ENCODE assay signal across 9 cellular contexts in the genomic region with DNA sequence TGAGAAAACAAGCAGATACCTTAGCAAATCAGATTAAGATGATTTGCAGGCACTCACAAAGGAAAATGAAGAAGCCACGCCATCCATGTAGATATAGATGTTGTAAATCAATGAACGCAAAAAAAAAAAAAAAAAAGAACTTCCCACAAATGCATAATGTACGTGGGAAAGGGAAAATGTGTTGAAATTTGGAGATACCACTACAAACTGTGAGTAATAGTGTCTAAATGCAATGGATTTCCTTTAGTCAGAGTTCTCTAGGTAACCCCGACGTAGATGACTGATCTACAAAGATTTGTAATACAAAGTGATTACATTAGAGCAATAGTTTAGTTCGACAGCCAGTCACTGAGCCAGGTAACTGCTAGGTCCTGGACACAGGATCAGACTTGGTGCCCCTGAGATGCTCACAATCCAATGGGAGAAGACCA. TPM values are rescaled to one million over a fixed set of nuclear protein-coding genes. Genes with fewer than 3 reads are reported as not detected.
A peak's percentile ranks its signal among the peaks of the same experiment; 100 is the strongest.
DNase-seq lines count a peak whose midpoint lies in the region; ATAC-seq and TF ChIP-seq lines count a peak whose summit lies in the region.
"Had no signal": no experiment of that assay in that cellular context is flagged by ENCODE, and none has a peak within 500 bp of the region (broad histone marks: within the 10 kb centered on the region; RNA-seq: fewer than 3 reads in every experiment).

No MANE protein-coding gene starts in this region.

- H3K4me3 ChIP-seq in H7 (ENCODE audit: insufficient read depth, low read depth, low read length) (peak overlapping the region; percentile 16; the same call in 1 of the 2 replicates), fibroblast of the aortic adventitia (ENCODE audit: low read depth, low read length) (peak overlapping the region; percentile 55), skeletal muscle tissue (ENCODE audit: low read length in 3 of 3) (peak overlapping the region; percentile 78 to 85 (median 82))

- no peaks in the 10 kb centered on the region for H3K9me3 ChIP-seq in skeletal muscle tissue (ENCODE audit: control insufficient read depth in 3 of 3, low read length in 3 of 3)

- DNase-seq in H7 (no peak), fibroblast of the aortic adventitia (ENCODE audit: low read depth) (no peak), mesenteric fat pad (ENCODE audit: low spot score) (no peak), amygdala (lab: John Stamatoyannopoulos, UW) (no peak), NCI-H1930 (lab: John Stamatoyannopoulos, UW) (no peak)

- no peaks in the 10 kb centered on the region for H3K27me3 ChIP-seq in H7 (ENCODE audit: control insufficient read depth, insufficient read depth, low read length)
- no peaks in the 10 kb centered on the region for H3K27me3 ChIP-seq in skeletal muscle tissue (ENCODE audit: control insufficient read depth in 3 of 3, insufficient read depth in 3 of 3, low read length in 3 of 3)

- H3K27ac ChIP-seq in VCaP, result peak overlapping the region; percentile 87
- peak overlapping the region; percentile 86 for H3K27ac ChIP-seq in skeletal muscle tissue (ENCODE audit: low read depth, low read length)

- H3K9ac ChIP-seq in skeletal muscle tissue (ENCODE audit: low read depth in 1 of 3, low read length in 3 of 3), result peak overlapping the region in 2 of 3 donors; percentile 14 to 33

- ATAC-seq in GM21576 (IDR thresholded peaks at IDR 0.05; ENCODE audit: unreplicated experiment), result no peak

- peaks cover 18 to 26% (median 19%) of the 10 kb centered on the region in 3 donors for H3K4me1 ChIP-seq in skeletal muscle tissue (ENCODE audit: control insufficient read depth in 3 of 3, insufficient read depth in 3 of 3, low read length in 3 of 3)

- H3K36me3 ChIP-seq in H7 (replicated peaks; ENCODE audit: control insufficient read depth, insufficient read depth, low read length) (0 out of 2 replicates have a peak, but pooled peaks cover under 1% of the 10 kb centered on the region), skeletal muscle tissue (ENCODE audit: control insufficient read depth in 3 of 3, insufficient read depth in 3 of 3, low read length in 3 of 3) (peaks cover 2 to 4% (median 2%) of the 10 kb centered on the region in 3 donors)

- TF ChIP-seq CTCF in VCaP (conservative IDR thresholded peaks at IDR 0.05) (no peak), fibroblast of the aortic adventitia (IDR thresholded peaks at IDR 0.05; ENCODE audit: insufficient read depth, low read length) (no peak)

RNA-seq across cellular contexts. Expression of a gene that starts 0.8 kb away (rescaled TPM):
- 16.9 and 25.2 TPM in 2 replicates for total RNA-seq in H7 (2014; rRNA removed; shearing (Covaris generic))
- total RNA-seq in fibroblast of the aortic adventitia (ENCODE audit: low replicate concordance) (19.0 and 38.6 TPM in 2 replicates), skeletal muscle tissue (3.7 TPM), mesenteric fat pad (15.6 TPM)

RNA-seq across cellular contexts. Expression of a gene that starts 4.3 kb away (rescaled TPM):
- total RNA-seq in H7 (2014; rRNA removed; shearing (Covaris generic)), result 652 and 748 TPM in 2 replicates
- total RNA-seq in fibroblast of the aortic adventitia (ENCODE audit: low replicate concordance), result 181 and 457 TPM in 2 replicates
- 706 TPM for total RNA-seq in skeletal muscle tissue
- 258 TPM for total RNA-seq in mesenteric fat pad

RNA-seq across cellular contexts. Expression of a gene that starts 21.7 kb away (rescaled TPM):
- total RNA-seq in H7 (2014; rRNA removed; shearing (Covaris generic)), result not detected in 2 replicates
- not detected in 2 replicates for total RNA-seq in fibroblast of the aortic adventitia (ENCODE audit: low replicate concordance)
- total RNA-seq in skeletal muscle tissue, result not detected
- not detected for total RNA-seq in mesenteric fat pad
- total RNA-seq: lower leg skin had no signal

RNA-seq across cellular contexts. Expression of a gene that starts 37.2 kb away (rescaled TPM):
- total RNA-seq in H7 (2014; rRNA removed; shearing (Covaris generic)), result 35.1 and 45.0 TPM in 2 replicates
- total RNA-seq in fibroblast of the aortic adventitia (ENCODE audit: low replicate concordance), result 13.1 and 16.2 TPM in 2 replicates
- 9.9 TPM for total RNA-seq in skeletal muscle tissue
- 4.3 TPM for total RNA-seq in mesenteric fat pad

Comparison
In these comparisons a context has a peak if more than half of its experiments do, and no peak if none do; other contexts are left out.
1. H3K4me3 ChIP-seq: peak in every context shown above with its lines; median percentile 82 in skeletal muscle tissue; 55 in fibroblast of the aortic adventitia; 16 in H7.